11 cellular contexts compared by ENCODE assay signal in the genomic region with DNA sequence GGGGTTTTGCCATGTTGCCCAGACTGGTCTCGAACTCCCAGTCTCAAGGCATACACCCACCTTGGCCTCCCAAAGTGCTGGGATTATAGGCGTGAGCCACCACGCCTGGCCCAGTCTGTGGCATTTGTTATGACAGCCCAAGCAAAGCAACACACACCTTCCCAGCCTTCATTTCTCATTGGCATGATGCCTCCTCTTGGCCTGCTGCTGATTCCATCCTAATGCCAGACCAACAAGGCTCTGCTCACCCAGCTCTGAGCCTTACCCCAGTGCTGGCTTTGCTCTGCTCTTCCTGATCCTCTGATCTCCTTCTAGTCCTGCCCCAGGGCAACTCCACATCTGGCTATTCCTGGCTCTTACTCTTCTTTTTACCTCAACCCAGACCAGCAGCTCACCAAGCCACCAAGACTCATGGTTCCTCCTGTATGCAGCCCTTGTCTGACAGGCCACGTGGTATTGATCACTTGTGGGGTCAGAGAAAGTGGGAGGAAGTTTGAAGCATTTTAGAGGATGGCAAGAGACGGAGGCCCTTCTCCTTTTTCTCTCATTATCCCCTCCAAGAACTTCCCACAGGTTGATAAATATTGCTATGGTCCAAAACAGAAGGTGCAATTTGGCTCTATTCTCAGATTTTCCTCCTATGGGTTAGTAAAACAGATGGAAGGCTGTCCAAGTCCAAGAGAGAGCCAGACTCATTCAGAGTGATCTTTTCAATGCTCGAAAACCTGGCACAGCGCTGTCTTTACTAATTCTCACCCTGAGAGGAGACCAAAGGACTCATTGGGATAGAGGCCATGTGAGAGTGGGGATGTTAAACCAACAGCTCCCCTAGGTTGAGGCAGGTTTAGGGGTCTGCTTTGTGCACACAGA. TPM values are rescaled to one million over a fixed set of nuclear protein-coding genes. Genes with fewer than 3 reads are reported as not detected.
A peak's percentile ranks its signal among the peaks of the same experiment; 100 is the strongest.
DNase-seq lines count a peak whose midpoint lies in the region; ATAC-seq, FAIRE-seq and TF ChIP-seq lines count a peak whose summit lies in the region.
"Had no signal": no experiment of that assay in that cellular context is flagged by ENCODE, and none has a peak within 500 bp of the region (broad histone marks: within the 10 kb centered on the region; RNA-seq: fewer than 3 reads in every experiment).

No MANE protein-coding gene starts in this region.

- H3K4me1 Mint-ChIP-seq in activated T-cell treated with anti-CD3 and anti-CD28 coated beads, Interleukin-2, amount 50 U/mL, for 4 hours (ENCODE audit: low read depth), result peaks cover 49% of the 10 kb centered on the region

- H3K4me1 ChIP-seq in GM12878 (ENCODE audit: control insufficient read depth, insufficient read depth, low read length) (peaks cover 45% of the 10 kb centered on the region), subcutaneous abdominal adipose tissue (ENCODE audit: control insufficient read depth in 5 of 5, insufficient read depth in 5 of 5, low read length in 5 of 5) (peaks cover 0 to 37% (median 13%) of the 10 kb centered on the region in 5 donors)

- no peaks in the 10 kb centered on the region for H3K36me3 ChIP-seq in GM12878 (ENCODE audit: control insufficient read depth in 2 of 2, insufficient read depth in 2 of 2, low read length in 1 of 2)
- H3K36me3 ChIP-seq in subcutaneous abdominal adipose tissue (ENCODE audit: control insufficient read depth in 5 of 5, insufficient read depth in 5 of 5, low read length in 5 of 5), result no peaks in the 10 kb centered on the region

- intact Hi-C loops in GM12878 (cut with micrococcal nuclease; ENCODE audit: unreplicated experiment), result no loop called here

- 27% methylated on average over 7 of the region's 7 CpGs for WGBS in GM12878 (ENCODE audit: insufficient coverage, insufficient replicate concordance, low lambda C conversion rate, missing lambda C conversion rate)

- H2AFZ ChIP-seq in GM12878 (ENCODE audit: control insufficient read depth, low read depth, low read length), result no peak overlapping the region; the same call in 1 of the 2 replicates

- DNase-seq in activated T-cell treated with anti-CD3 and anti-CD28 coated beads, Interleukin-2, amount 50 U/mL, for 4 hours, result no peak
- no peak for DNase-seq in activated T-cell treated with anti-CD3 and anti-CD28 coated beads, Interleukin-2, amount 50 U/mL, for 48 hours
- DNase-seq in GM12878 (ENCODE audit: low read depth, low spot score) (no peak), retina (no peak), H54 (ENCODE audit: insufficient read length, low spot score) (no peak)
- DNase-seq: NCI-H1105 treated with DMSO at 0.1 percent for 48 hours, NCI-H82 had no signal

- H3K9ac ChIP-seq in GM12878 (ENCODE audit: control insufficient read depth, insufficient read depth, low read length) (0 out of 2 replicates have a peak overlapping the region, but pooled peaks have one; percentile 7), subcutaneous abdominal adipose tissue (ENCODE audit: low read length in 5 of 5) (no peak overlapping the region)

- peak overlapping the region; percentile 76 for H3K4me2 ChIP-seq in GM12878 (ENCODE audit: control insufficient read depth, insufficient read depth)

- RAD21 ChIA-PET in GM12878 (lab: Charles Lee; ENCODE audit: unreplicated experiment), result interaction anchor here (1.0 kb wide), 1 partner anchor 12 kb away, joined by 4 read pairs; no protein-coding TSS in a partner anchor

- H3K9me3 Mint-ChIP-seq in activated T-cell treated with anti-CD3 and anti-CD28 coated beads, Interleukin-2, amount 50 U/mL, for 4 hours, result peaks cover 8% of the 10 kb centered on the region

- POLR2A ChIA-PET in GM12878 (lab: Charles Lee), result no interaction called here

- SMC1A ChIA-PET in GM12878 (lab: Charles Lee; ENCODE audit: uncharacterized antibody, unreplicated experiment), result no interaction called here

- TF ChIP-seq POLR2A in GM12878 (IDR thresholded peaks at IDR 0.05; ENCODE audit: low read depth, low read length) (no peak), H54 (IDR thresholded peaks at IDR 0.05; ENCODE audit: low read depth, low read length) (no peak)

- no peaks in the 10 kb centered on the region for H3K27me3 Mint-ChIP-seq in activated T-cell treated with anti-CD3 and anti-CD28 coated beads, Interleukin-2, amount 50 U/mL, for 4 hours (ENCODE audit: low read depth)

- H3K27ac ChIP-seq in GM12878 (ENCODE audit: control insufficient read depth, insufficient read depth), result peak overlapping the region; percentile 8; the same call in 1 of the 2 replicates
- H3K27ac ChIP-seq in subcutaneous abdominal adipose tissue (ENCODE audit: low read depth, low read length), result peak overlapping the region; percentile 8
- H3K27ac ChIP-seq: epithelial cell of prostate had no signal

- H4K20me1 ChIP-seq in GM12878 (ENCODE audit: control insufficient read depth, insufficient read depth), result no peaks in the 10 kb centered on the region

- TF ChIP-seq CTCF in GM12878 (IDR thresholded peaks at IDR 0.05 in 2 of 3, conservative IDR thresholded peaks at IDR 0.05 in 1 of 3; ENCODE audit: control insufficient read depth in 2 of 3, extremely low read depth in 1 of 3, insufficient read depth in 1 of 3, low read depth in 3 of 3, low read length in 3 of 3), result no peak

- no peak for TF ChIP-seq RAD21 in GM12878 (IDR thresholded peaks at IDR 0.05; ENCODE audit: insufficient read depth, low read depth, low read length)

- H3K4me3 Mint-ChIP-seq in activated T-cell treated with anti-CD3 and anti-CD28 coated beads, Interleukin-2, amount 50 U/mL, for 4 hours, result peak overlapping the region; percentile 63

- H3K27me3 ChIP-seq in GM12878 (replicated peaks in 1 of 2; ENCODE audit: control insufficient read depth in 2 of 2, insufficient read depth in 2 of 2, low read length in 1 of 2), result no peaks in the 10 kb centered on the region; a peak in 1 of 4 replicates
- no peaks in the 10 kb centered on the region for H3K27me3 ChIP-seq in subcutaneous abdominal adipose tissue (ENCODE audit: control insufficient read depth in 5 of 5, insufficient read depth in 4 of 5, low read length in 5 of 5)

- FAIRE-seq in GM12878 (lab: Jason Lieb, UNC) (no peak), H54 (lab: Jason Lieb, UNC) (no peak)

- ATAC-seq in activated T-cell treated with anti-CD3 and anti-CD28 coated beads, Interleukin-2, amount 50 U/mL, for 4 hours, result no peak
- peak; percentile 32 for ATAC-seq in HG02798 (IDR thresholded peaks at IDR 0.05; ENCODE audit: poor library complexity, unreplicated experiment)
- ATAC-seq in GM12878, result no peak
- ATAC-seq in GM21423 (IDR thresholded peaks at IDR 0.05; ENCODE audit: unreplicated experiment), result no peak

- CTCF ChIA-PET in GM12878 (lab: Yijun Ruan, JAX), result interaction anchor here (1.2 kb wide), 1 partner anchor 11 kb away, joined by 7 read pairs; no protein-coding TSS in a partner anchor

- no peak for TF ChIP-seq EP300 in GM12878 (IDR thresholded peaks at IDR 0.05; ENCODE audit: borderline replicate concordance in 1 of 2, control insufficient read depth in 1 of 2, low read depth in 2 of 2, low read length in 2 of 2)

- no peaks in the 10 kb centered on the region for H3K79me2 ChIP-seq in GM12878 (ENCODE audit: control insufficient read depth, insufficient read depth, low read length)

- peaks cover 2% of the 10 kb centered on the region for H3K36me3 Mint-ChIP-seq in activated T-cell treated with anti-CD3 and anti-CD28 coated beads, Interleukin-2, amount 50 U/mL, for 4 hours (ENCODE audit: insufficient read depth)

- no TSS peak for BruUV-seq in GM12878 (replicated peaks; lab: Mats Ljungman, UMichigan)

- in situ Hi-C loops in GM12878 (cut with MboI), result no loop called here

- H3K4me3 ChIP-seq in GM12878 (peak overlapping the region; percentile 45; the same call in 1 of the 2 replicates), subcutaneous abdominal adipose tissue (ENCODE audit: low read depth in 1 of 5, low read length in 5 of 5) (peak overlapping the region in 1 of 5 donors; percentile 12)

- H3K9me3 ChIP-seq in GM12878 (replicated peaks; ENCODE audit: control insufficient read depth, insufficient read depth, low read length), result no peaks in the 10 kb centered on the region; the same call in 1 of the 3 replicates
- H3K9me3 ChIP-seq in subcutaneous abdominal adipose tissue (ENCODE audit: control insufficient read depth in 5 of 5, low read length in 5 of 5), result no peaks in the 10 kb centered on the region

TF ChIP-seq in GM12878, 131 proteins besides CTCF, POLR2A, EP300 and RAD21:
- TF ChIP-seq, protein P1, sequence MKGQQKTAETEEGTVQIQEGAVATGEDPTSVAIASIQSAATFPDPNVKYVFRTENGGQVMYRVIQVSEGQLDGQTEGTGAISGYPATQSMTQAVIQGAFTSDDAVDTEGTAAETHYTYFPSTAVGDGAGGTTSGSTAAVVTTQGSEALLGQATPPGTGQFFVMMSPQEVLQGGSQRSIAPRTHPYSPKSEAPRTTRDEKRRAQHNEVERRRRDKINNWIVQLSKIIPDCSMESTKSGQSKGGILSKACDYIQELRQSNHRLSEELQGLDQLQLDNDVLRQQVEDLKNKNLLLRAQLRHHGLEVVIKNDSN (IDR thresholded peaks at IDR 0.05; ENCODE audit: borderline replicate concordance, extremely low read length, insufficient read depth, low read depth, low read length), result peak; percentile 56
- no peak for TF ChIP-seq SUPT20H (IDR thresholded peaks at IDR 0.05; ENCODE audit: borderline replicate concordance, control insufficient read depth, low read depth, low read length)

RNA-seq across cellular contexts. Expression of a gene that starts 1.0 kb away (rescaled TPM):
- total RNA-seq in activated T-cell treated with anti-CD3 and anti-CD28 coated beads, Interleukin-2, amount 50 U/mL, for 4 hours, result under 1 TPM; 0.03 to 0.46 (median 0.05) TPM
- 3.3 and 4.7 TPM in 2 replicates for total RNA-seq in GM12878 (2013; cell fraction: nucleolus; rRNA removed)
- total RNA-seq in GM12878 (2014; rRNA removed), result 6.2 and 6.3 TPM in 2 replicates
- total RNA-seq in GM12878 (2014; rRNA removed; fragmentation: Illumina TruSeq; extraction: Trizol), result 7.0 and 7.1 TPM in 2 replicates
- total RNA-seq in GM12878 (2021), result 5.4 TPM in 2 replicates
- polyA plus RNA-seq in GM12878 (2011; ENCODE audit: low read depth), result 4.9 TPM
- 0.14 and 0.22 TPM in 2 replicates for polyA plus RNA-seq in GM12878 (2011; rRNA removed)
- polyA plus RNA-seq in GM12878 (2011; cell fraction: cytosol; rRNA removed), result 0.18 and 0.19 TPM in 2 replicates
- 0.07 TPM in 2 replicates for polyA plus RNA-seq in GM12878 (2011; cell fraction: nucleus; rRNA removed)
- 4.3 TPM in 2 replicates for polyA plus RNA-seq in GM12878 (2012)
- polyA plus RNA-seq in GM12878 (2014; fragmentation: Illumina TruSeq; extraction: Trizol), result 9.7 and 11.3 TPM in 2 replicates
- polyA plus RNA-seq in GM12878 (2014; fragmentation: Nextera tagmentation; extraction: Ambion mirVana), result 1 to 10 TPM in 1 of 2 experiments, under 1 TPM in 1; 0.71 to 1.2 TPM
- 4.3 and 4.4 TPM in 2 replicates for polyA plus RNA-seq in GM12878 (2014; rRNA removed)
- 1 to 10 TPM; 1.1 to 1.5 TPM for polyA plus RNA-seq in GM12878 (2016; fragmentation: Nextera tagmentation; extraction: Ambion mirVana)
- 0.10 and 0.22 TPM in 2 replicates for polyA minus RNA-seq in GM12878 (2011; rRNA and poly(A)+ RNA removed)
- polyA minus RNA-seq in GM12878 (2011; cell fraction: cytosol; rRNA and poly(A)+ RNA removed), result not detected in 2 replicates
- 0.12 and 0.19 TPM in 2 replicates for polyA minus RNA-seq in GM12878 (2011; cell fraction: nucleus; rRNA and poly(A)+ RNA removed)
